1 cellular context compared by ENCODE assay signal in the genomic region with DNA sequence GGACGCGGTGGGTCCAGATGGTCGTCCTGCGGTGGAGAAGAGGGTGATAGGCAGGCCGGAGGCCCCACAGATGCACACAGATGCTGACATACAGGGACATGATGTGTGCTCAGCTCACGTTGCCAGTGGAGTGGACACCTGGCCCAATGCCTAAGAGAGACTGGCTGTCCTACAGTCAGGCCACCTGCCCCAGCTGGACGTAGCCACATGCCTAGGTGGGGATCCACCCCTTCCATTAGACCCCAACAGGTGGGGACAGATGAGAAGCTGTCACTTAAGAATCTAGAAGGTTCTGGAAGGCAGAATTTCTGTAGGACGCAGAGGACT.
TF ChIP-seq lines count a peak whose summit lies in the region.

No MANE protein-coding gene starts in this region.

TF ChIP-seq in SK-N-SH treated with all-trans-retinoic acid at 6 μM for 48 hours, 23 proteins besides CTCF, POLR2A, EP300 and RAD21 (continued from another document):
- TF ChIP-seq, protein P1, sequence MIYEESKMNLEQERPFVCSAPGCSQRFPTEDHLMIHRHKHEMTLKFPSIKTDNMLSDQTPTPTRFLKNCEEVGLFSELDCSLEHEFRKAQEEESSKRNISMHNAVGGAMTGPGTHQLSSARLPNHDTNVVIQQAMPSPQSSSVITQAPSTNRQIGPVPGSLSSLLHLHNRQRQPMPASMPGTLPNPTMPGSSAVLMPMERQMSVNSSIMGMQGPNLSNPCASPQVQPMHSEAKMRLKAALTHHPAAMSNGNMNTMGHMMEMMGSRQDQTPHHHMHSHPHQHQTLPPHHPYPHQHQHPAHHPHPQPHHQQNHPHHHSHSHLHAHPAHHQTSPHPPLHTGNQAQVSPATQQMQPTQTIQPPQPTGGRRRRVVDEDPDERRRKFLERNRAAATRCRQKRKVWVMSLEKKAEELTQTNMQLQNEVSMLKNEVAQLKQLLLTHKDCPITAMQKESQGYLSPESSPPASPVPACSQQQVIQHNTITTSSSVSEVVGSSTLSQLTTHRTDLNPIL (CRISPR knock-in tag; IDR thresholded peaks at IDR 0.05; ENCODE audit: low read depth): no peak
- no peak for TF ChIP-seq ZFP3 (CRISPR knock-in tag; IDR thresholded peaks at IDR 0.05)
- no peak for TF ChIP-seq BACH2 (CRISPR knock-in tag; IDR thresholded peaks at IDR 0.05; ENCODE audit: borderline replicate concordance)
TF ChIP-seq in SK-N-SH treated with all-trans-retinoic acid at 6 μM for 48 hours: peak in this region for 0.
